In genomic region chr14:92673601-92674000, GRCh38 we compare ENCODE assay signal across 18 cellular contexts.
"Had no signal": no experiment of that assay in that cellular context is flagged by ENCODE, and none has a peak within 500 bp of the region (broad histone marks: within the 10 kb centered on the region; RNA-seq: fewer than 3 reads in every experiment).

No MANE protein-coding gene starts in this region.

- H3K36me3 ChIP-seq: neural progenitor cell, thyroid gland, uterus had no signal

- H3K27me3 ChIP-seq: esophagus squamous epithelium, neural progenitor cell, thyroid gland, uterus had no signal

- H3K4me1 Mint-ChIP-seq: brain had no signal

- ATAC-seq: stimulated activated naive B cell treated with anti-CD40 and anti-IgM and Interleukin-4, amounts not matched to agents 10 μg/mL and 1 μg/mL and 100 μg/mL, for 72 hours had no signal

- H3K27ac ChIP-seq: coronary artery, esophagus squamous epithelium, neural progenitor cell, parathyroid adenoma, thyroid gland, uterus had no signal

- H3K4me3 Mint-ChIP-seq: activated naive CD4-positive, alpha-beta T cell treated with anti-CD3 and anti-CD28 coated beads, Interleukin-2, amount 10 ng/mL, durations not matched to agents 7 days and 5 days; brain; central memory CD8-positive, alpha-beta T cell; neural progenitor cell had no signal

- H3K36me3 Mint-ChIP-seq: brain had no signal

- H3K4me3 ChIP-seq: coronary artery, esophagus squamous epithelium, neural progenitor cell, thyroid gland, uterus had no signal

- H3K9me3 Mint-ChIP-seq: activated naive CD4-positive, alpha-beta T cell treated with anti-CD3 and anti-CD28 coated beads, Interleukin-2, amount 10 ng/mL, durations not matched to agents 7 days and 5 days; activated T-helper 2 cell treated with anti-CD3 and anti-CD28 coated beads, Interferon-gamma antibody, Interleukin-2, Interleukin-4, amounts not matched to agents 10 μg/mL and 5 μg/mL and 100 μg/mL, durations not matched to agents 14 hours and 24 hours and 36 hours; central memory CD8-positive, alpha-beta T cell had no signal

- H3K4me1 ChIP-seq: neural progenitor cell, parathyroid adenoma, thyroid gland, uterus had no signal

- DNase-seq: activated CD4-positive, CD25-positive, alpha-beta regulatory T cell treated with anti-CD3 and anti-CD28 coated beads, Interleukin-2, amount 50 U/mL, for 72 hours; activated naive CD4-positive, alpha-beta T cell treated with anti-CD3 and anti-CD28 coated beads, Interleukin-2, amount 10 ng/mL, durations not matched to agents 7 days and 5 days; activated T-cell treated with anti-CD3 and anti-CD28 coated beads for 4 hours; amygdala; effector CD8-positive, alpha-beta T cell; esophagus squamous epithelium; hippocampal formation; stimulated activated CD4-positive, alpha-beta T cell treated with anti-CD3 and anti-CD28 coated beads, Interleukin-2, amount 100 ng/mL, for 48 hours; stimulated activated naive B cell treated with anti-CD40 and anti-IgM and Interleukin-4, amounts not matched to agents 10 μg/mL and 1 μg/mL and 100 μg/mL, for 72 hours; T1000; thyroid gland; uterus had no signal

- H3K27me3 Mint-ChIP-seq: activated naive CD4-positive, alpha-beta T cell treated with anti-CD3 and anti-CD28 coated beads, Interleukin-2, amount 10 ng/mL, durations not matched to agents 7 days and 5 days; central memory CD8-positive, alpha-beta T cell; stimulated activated naive B cell treated with anti-CD40 and anti-IgM and Interleukin-4, amounts not matched to agents 10 μg/mL and 1 μg/mL and 100 μg/mL, for 72 hours had no signal

- H3K9me3 ChIP-seq: esophagus squamous epithelium, thyroid gland, uterus had no signal

- H3K27ac Mint-ChIP-seq: activated naive CD4-positive, alpha-beta T cell treated with anti-CD3 and anti-CD28 coated beads, Interleukin-2, amount 10 ng/mL, durations not matched to agents 7 days and 5 days; activated T-helper 2 cell treated with anti-CD3 and anti-CD28 coated beads, Interferon-gamma antibody, Interleukin-2, Interleukin-4, amounts not matched to agents 10 μg/mL and 5 μg/mL and 100 μg/mL, durations not matched to agents 14 hours and 24 hours and 36 hours; brain; neural progenitor cell had no signal
